ENCODE assay signal across 15 cellular contexts in the genomic region with DNA sequence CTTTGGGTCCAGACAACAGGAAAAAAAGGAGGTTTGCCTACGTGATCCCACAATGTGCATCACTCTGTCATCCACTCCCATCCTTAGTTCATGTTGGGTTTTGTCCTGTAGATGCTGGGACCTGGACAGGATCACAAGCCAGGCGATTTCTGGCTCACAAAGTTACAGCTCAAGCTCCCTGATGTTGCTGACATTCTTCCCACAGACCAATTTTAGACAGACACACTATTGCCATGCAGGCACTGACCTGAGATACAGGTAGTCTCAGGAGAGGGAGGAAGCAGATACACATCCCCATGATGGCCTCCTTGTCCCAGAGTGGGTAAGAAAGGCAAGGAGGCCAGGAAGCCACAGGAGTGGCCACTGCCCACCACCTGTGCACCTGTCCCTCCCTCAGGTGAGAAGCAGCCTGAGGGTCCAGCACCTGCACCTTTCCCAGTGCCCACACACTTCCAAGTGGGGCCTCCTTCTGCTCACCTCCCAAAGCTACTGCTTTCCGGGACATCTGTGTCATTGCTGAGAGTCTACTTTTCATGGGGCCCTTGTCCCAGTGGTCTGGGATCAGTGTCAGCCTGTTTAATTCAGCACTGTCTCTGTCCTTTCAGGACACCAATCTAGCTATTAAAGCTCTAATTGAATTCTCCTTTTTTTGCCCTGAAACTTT. TPM values are rescaled to one million over a fixed set of nuclear protein-coding genes. Genes with fewer than 3 reads are reported as not detected.
DNase-seq lines count a peak whose midpoint lies in the region; ATAC-seq and TF ChIP-seq lines count a peak whose summit lies in the region.
"Had no signal": no experiment of that assay in that cellular context is flagged by ENCODE, and none has a peak within 500 bp of the region (broad histone marks: within the 10 kb centered on the region; RNA-seq: fewer than 3 reads in every experiment).

No MANE protein-coding gene starts in this region.

- H3K27me3 ChIP-seq in Karpas-422 (ENCODE audit: low read length) (no peaks in the 10 kb centered on the region), right cardiac atrium (ENCODE audit: control insufficient read depth, insufficient read depth) (no peaks in the 10 kb centered on the region)

- H3K4me3 Mint-ChIP-seq in memory B cell: no peak overlapping the region
- no peak overlapping the region for H3K4me3 Mint-ChIP-seq in activated naive CD8-positive, alpha-beta T cell treated with anti-CD3 and anti-CD28 coated beads, Interleukin-2, amount 50 U/mL, for 24 hours
- H3K4me3 Mint-ChIP-seq: CD4-positive, alpha-beta T cell; GM23338; IgD-negative memory B cell had no signal

- ATAC-seq in memory B cell (ENCODE audit: low read depth) (no peak), right cardiac atrium (no peak)
- no peak for ATAC-seq in activated naive CD8-positive, alpha-beta T cell treated with anti-CD3 and anti-CD28 coated beads, Interleukin-2, amount 50 U/mL, for 24 hours
- ATAC-seq: A549, GM23338 had no signal

- TF ChIP-seq POLR2A in Raji (IDR thresholded peaks at IDR 0.05; ENCODE audit: insufficient read depth, low read depth, low read length): 0 out of 2 replicates have a peak, but pooled peaks have one; percentile 0

- H3K9me2 ChIP-seq in Karpas-422 (replicated peaks; ENCODE audit: insufficient read depth, low read length): no peaks in the 10 kb centered on the region

- H3K27me3 Mint-ChIP-seq in memory B cell: no peaks in the 10 kb centered on the region
- H3K27me3 Mint-ChIP-seq in activated naive CD8-positive, alpha-beta T cell treated with anti-CD3 and anti-CD28 coated beads, Interleukin-2, amount 50 U/mL, for 24 hours: peaks cover 10% of the 10 kb centered on the region
- H3K27me3 Mint-ChIP-seq: IgD-negative memory B cell had no signal

- H3K27ac ChIP-seq in Karpas-422 (ENCODE audit: low read length) (peak overlapping the region; percentile 97), right cardiac atrium (ENCODE audit: low read length) (no peak overlapping the region)
- H3K27ac ChIP-seq: A549 had no signal

- no peaks in the 10 kb centered on the region for H4K20me1 ChIP-seq in Karpas-422 (ENCODE audit: insufficient read depth, low read depth, low read length)

- DNase-seq in Karpas-422: no peak
- no peak for DNase-seq in memory B cell (ENCODE audit: low spot score in 2 of 2)
- DNase-seq in right cardiac atrium: no peak
- DNase-seq in AG08395 (ENCODE audit: low spot score): no peak
- no peak for DNase-seq in SW 1271 (lab: John Stamatoyannopoulos, UW)
- DNase-seq in activated naive CD8-positive, alpha-beta T cell treated with anti-CD3 and anti-CD28 coated beads, Interleukin-2, amount 50 U/mL, for 24 hours: no peak
- DNase-seq: C1 segment of cervical spinal cord; Calu3; CD4-positive, alpha-beta T cell; DMS 273 treated with DMSO at 0.1 percent for 48 hours; H7 had no signal

- peak overlapping the region; percentile 62 for H3K27ac Mint-ChIP-seq in memory B cell
- H3K27ac Mint-ChIP-seq in activated naive CD8-positive, alpha-beta T cell treated with anti-CD3 and anti-CD28 coated beads, Interleukin-2, amount 50 U/mL, for 24 hours: no peak overlapping the region
- H3K27ac Mint-ChIP-seq: CD4-positive, alpha-beta T cell; GM23338 had no signal

- peaks cover 75% of the 10 kb centered on the region for H3K4me1 Mint-ChIP-seq in memory B cell
- H3K4me1 Mint-ChIP-seq in activated naive CD8-positive, alpha-beta T cell treated with anti-CD3 and anti-CD28 coated beads, Interleukin-2, amount 50 U/mL, for 24 hours: peaks cover 13% of the 10 kb centered on the region

- H3K9ac ChIP-seq in Karpas-422 (ENCODE audit: low read length): no peak overlapping the region

- intact Hi-C loops in right cardiac atrium (cut with DNase I): no loop called here

- H3K79me2 ChIP-seq in Karpas-422 (ENCODE audit: low read length): 0 out of 2 replicates have a peak, but pooled peaks cover 2% of the 10 kb centered on the region

- H3K4me2 ChIP-seq in Karpas-422 (ENCODE audit: low read depth, low read length, poor library complexity, severe bottlenecking): no peak overlapping the region
- H3K4me2 ChIP-seq: A549, GM23338 had no signal

- peaks cover 87% of the 10 kb centered on the region for H3K4me1 ChIP-seq in Karpas-422 (ENCODE audit: low read length)
- H3K4me1 ChIP-seq in right cardiac atrium (ENCODE audit: control insufficient read depth, insufficient read depth, low read length): peaks cover 6% of the 10 kb centered on the region
- H3K4me1 ChIP-seq: A549 had no signal

- WGBS in right cardiac atrium: 82% methylated on average over 3 of the region's 3 CpGs

- no peak overlapping the region for H2AFZ ChIP-seq in Karpas-422 (ENCODE audit: low read length)
- H2AFZ ChIP-seq: GM23338 had no signal

- no peak overlapping the region for H3K4me3 ChIP-seq in Karpas-422 (ENCODE audit: low read length)
- H3K4me3 ChIP-seq in right cardiac atrium (ENCODE audit: low read length): no peak overlapping the region
- H3K4me3 ChIP-seq: A549, GM23338 had no signal

- no peaks in the 10 kb centered on the region for H3K9me3 Mint-ChIP-seq in memory B cell
- H3K9me3 Mint-ChIP-seq in activated naive CD8-positive, alpha-beta T cell treated with anti-CD3 and anti-CD28 coated beads, Interleukin-2, amount 50 U/mL, for 24 hours: no peaks in the 10 kb centered on the region
- H3K9me3 Mint-ChIP-seq: CD4-positive, alpha-beta T cell; GM23338 had no signal

- no peaks in the 10 kb centered on the region for H3K36me3 ChIP-seq in Karpas-422 (ENCODE audit: insufficient read depth, low read length)

- H3K36me3 Mint-ChIP-seq in memory B cell: no peaks in the 10 kb centered on the region
- H3K36me3 Mint-ChIP-seq in activated naive CD8-positive, alpha-beta T cell treated with anti-CD3 and anti-CD28 coated beads, Interleukin-2, amount 50 U/mL, for 24 hours (ENCODE audit: low read depth): no peaks in the 10 kb centered on the region
- H3K36me3 Mint-ChIP-seq: IgD-negative memory B cell had no signal

- H3K9me3 ChIP-seq in Karpas-422 (ENCODE audit: low read length) (no peaks in the 10 kb centered on the region), right cardiac atrium (ENCODE audit: control insufficient read depth, low read length) (no peaks in the 10 kb centered on the region)
- H3K9me3 ChIP-seq: A549 had no signal

RNA-seq across cellular contexts. Expression of gene TOP3B, which starts 52.0 kb away (rescaled TPM):
- total RNA-seq in Karpas-422 (2014; rRNA removed; shearing (Covaris generic); ENCODE audit: low replicate concordance): 38.1 and 72.9 TPM in 2 replicates
- total RNA-seq in right cardiac atrium: 10 to 100 TPM; 12.7 to 17.8 (median 13.8) TPM
- polyA plus RNA-seq in right cardiac atrium: 11.1 TPM
